ENCODE assay signal across 28 cellular contexts in the genomic region with DNA sequence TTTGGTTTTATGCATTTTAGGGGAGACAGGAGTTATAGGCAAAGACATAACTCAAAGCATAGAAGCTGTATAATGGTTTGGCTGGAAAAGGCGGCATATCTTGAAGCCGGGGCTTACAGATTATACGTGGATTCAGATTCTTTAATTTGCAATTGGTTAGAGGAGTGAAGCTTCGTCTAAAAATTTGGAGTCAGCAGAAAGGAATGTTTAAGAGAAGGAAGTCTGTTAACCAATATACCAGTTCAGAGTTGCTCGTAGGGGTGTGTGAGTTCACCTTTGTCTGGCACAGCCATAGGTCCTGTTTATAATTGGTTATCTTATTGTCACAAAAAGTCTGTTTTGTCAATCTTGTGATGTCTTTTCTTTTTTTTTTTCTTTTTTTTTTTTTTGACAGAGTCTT. TPM values are rescaled to one million over a fixed set of nuclear protein-coding genes. Genes with fewer than 3 reads are reported as not detected.
A peak's percentile ranks its signal among the peaks of the same experiment; 100 is the strongest.
DNase-seq lines count a peak whose midpoint lies in the region; ATAC-seq, FAIRE-seq and TF ChIP-seq lines count a peak whose summit lies in the region.
"Had no signal": no experiment of that assay in that cellular context is flagged by ENCODE, and none has a peak within 500 bp of the region (broad histone marks: within the 10 kb centered on the region; RNA-seq: fewer than 3 reads in every experiment).

No MANE protein-coding gene starts in this region.

- H3K4me1 Mint-ChIP-seq in natural killer cell treated with Interleukin-12 subunit alpha and Interleukin-12 subunit beta and Interleukin-15 and Interleukin-18, amount 100 ng/mL, for 72 hours (ENCODE audit: low read depth in 2 of 2) = no peaks in the 10 kb centered on the region
- H3K4me1 Mint-ChIP-seq in natural killer cell = no peaks in the 10 kb centered on the region
- H3K4me1 Mint-ChIP-seq: activated CD4-positive, alpha-beta T cell treated with anti-CD3 and anti-CD28 coated beads for 36 hours; naive thymus-derived CD4-positive, alpha-beta T cell had no signal

- peak; percentile 2 for DNase-seq in natural killer cell treated with Interleukin-12 subunit alpha and Interleukin-12 subunit beta and Interleukin-15 and Interleukin-18, amount 100 ng/mL, for 72 hours (ENCODE audit: low spot score)
- DNase-seq in natural killer cell (no peak), RWPE1 (ENCODE audit: low spot score) (peak; percentile 87), fibroblast of pulmonary artery (ENCODE audit: low read depth) (peak; percentile 14), urothelium cell line (ENCODE audit: low spot score) (peak; percentile 54), NCI-H146 treated with DMSO at 0.1 percent for 48 hours (lab: John Stamatoyannopoulos, UW; ENCODE audit: unreplicated experiment) (no peak), ecto neural progenitor cell (ENCODE audit: low spot score) (no peak)
- DNase-seq in stimulated activated CD4-positive, alpha-beta T cell treated with anti-CD3 and anti-CD28 coated beads, Interleukin-2, amount 100 ng/mL, for 24 hours = no peak
- DNase-seq: activated CD4-positive, alpha-beta T cell treated with anti-CD3 and anti-CD28 coated beads for 36 hours; effector memory CD4-positive, alpha-beta T cell; Karpas-422; left colon; naive thymus-derived CD4-positive, alpha-beta T cell; NCI-H774; OCI-M1; right cardiac atrium; stimulated activated CD8-positive, alpha-beta memory T cell treated with anti-CD3 and anti-CD28 coated beads, Interleukin-4, amount 100 ng/mL, for 48 hours had no signal

- FAIRE-seq in urothelium cell line (lab: Jason Lieb, UNC) = no peak
- FAIRE-seq: D721Med had no signal

- H3K27ac Mint-ChIP-seq in natural killer cell treated with Interleukin-12 subunit alpha and Interleukin-12 subunit beta and Interleukin-15 and Interleukin-18, amount 100 ng/mL, for 72 hours = no peak overlapping the region
- H3K27ac Mint-ChIP-seq in natural killer cell = no peak overlapping the region
- H3K27ac Mint-ChIP-seq: activated CD4-positive, alpha-beta T cell treated with anti-CD3 and anti-CD28 coated beads for 36 hours; activated naive CD4-positive, alpha-beta T cell treated with anti-CD3 and anti-CD28 coated beads, Interleukin-2, amount 50 U/mL, for 72 hours; naive thymus-derived CD4-positive, alpha-beta T cell; T-helper 1 cell treated with Interleukin-12 subunit alpha and Interleukin-12 subunit beta and Interleukin-4 antibody, amounts not matched to agents 30 μg/mL and 1 μg/mL, for 36 hours had no signal

- CTCF ChIA-PET in RWPE1 (lab: Yijun Ruan, JAX) = interaction anchor here (0.7 to 0.8 kb wide), 2 partner anchors 24 to 103 kb away, joined by 4 to 5 read pairs; no protein-coding TSS in a partner anchor

- POLR2A ChIA-PET in RWPE1 (lab: Yijun Ruan, JAX; ENCODE audit: low non-redundant PET) = interaction anchor here (0.6 kb wide), 1 partner anchor 177 kb away, joined by 3 read pairs; no protein-coding TSS in a partner anchor

- peaks cover 19 to 23% of the 10 kb centered on the region in 2 donors for H3K27me3 Mint-ChIP-seq in natural killer cell treated with Interleukin-12 subunit alpha and Interleukin-12 subunit beta and Interleukin-15 and Interleukin-18, amount 100 ng/mL, for 72 hours
- peaks cover 10 to 34% of the 10 kb centered on the region in 2 donors for H3K27me3 Mint-ChIP-seq in natural killer cell (ENCODE audit: low read depth in 2 of 2)

- intact Hi-C loops in natural killer cell (cut with micrococcal nuclease) = no loop called here

- H3K4me3 ChIP-seq in fibroblast of pulmonary artery (replicated peaks; ENCODE audit: low read depth, low read length) = no peak overlapping the region
- H3K4me3 ChIP-seq: BLaER1 had no signal

- TF ChIP-seq CTCF in natural killer cell (IDR thresholded peaks at IDR 0.05) (no peak), RWPE1 (conservative IDR thresholded peaks at IDR 0.05; ENCODE audit: low read depth) (no peak), fibroblast of pulmonary artery (IDR thresholded peaks at IDR 0.05; ENCODE audit: low read length, missing control alignments) (no peak)

- H3K9me3 Mint-ChIP-seq in natural killer cell treated with Interleukin-12 subunit alpha and Interleukin-12 subunit beta and Interleukin-15 and Interleukin-18, amount 100 ng/mL, for 72 hours = no peaks in the 10 kb centered on the region
- H3K9me3 Mint-ChIP-seq in natural killer cell = no peaks in the 10 kb centered on the region
- H3K9me3 Mint-ChIP-seq: activated naive CD4-positive, alpha-beta T cell treated with anti-CD3 and anti-CD28 coated beads, Interleukin-2, amount 50 U/mL, for 72 hours; T-helper 1 cell treated with Interleukin-12 subunit alpha and Interleukin-12 subunit beta and Interleukin-4 antibody, amounts not matched to agents 30 μg/mL and 1 μg/mL, for 36 hours had no signal

- no peak overlapping the region for H3K27ac ChIP-seq in RWPE1
- H3K27ac ChIP-seq: BLaER1 had no signal

- ATAC-seq in natural killer cell treated with Interleukin-12 subunit alpha and Interleukin-12 subunit beta and Interleukin-15 and Interleukin-18, amount 100 ng/mL, for 72 hours = no peak
- no peak for ATAC-seq in natural killer cell
- ATAC-seq: activated CD4-positive, alpha-beta T cell treated with anti-CD3 and anti-CD28 coated beads for 36 hours; activated naive CD4-positive, alpha-beta T cell treated with anti-CD3 and anti-CD28 coated beads, Interleukin-2, amount 50 U/mL, for 72 hours; left colon; naive thymus-derived CD4-positive, alpha-beta T cell; right cardiac atrium had no signal

- no peaks in the 10 kb centered on the region for H3K36me3 Mint-ChIP-seq in natural killer cell treated with Interleukin-12 subunit alpha and Interleukin-12 subunit beta and Interleukin-15 and Interleukin-18, amount 100 ng/mL, for 72 hours
- H3K36me3 Mint-ChIP-seq in natural killer cell = no peaks in the 10 kb centered on the region
- H3K36me3 Mint-ChIP-seq: activated naive CD4-positive, alpha-beta T cell treated with anti-CD3 and anti-CD28 coated beads, Interleukin-2, amount 50 U/mL, for 72 hours; naive thymus-derived CD4-positive, alpha-beta T cell had no signal

- H3K4me3 Mint-ChIP-seq in natural killer cell treated with Interleukin-12 subunit alpha and Interleukin-12 subunit beta and Interleukin-15 and Interleukin-18, amount 100 ng/mL, for 72 hours = no peak overlapping the region
- H3K4me3 Mint-ChIP-seq in natural killer cell = no peak overlapping the region
- H3K4me3 Mint-ChIP-seq: activated CD4-positive, alpha-beta T cell treated with anti-CD3 and anti-CD28 coated beads for 36 hours; naive thymus-derived CD4-positive, alpha-beta T cell; T-helper 1 cell treated with Interleukin-12 subunit alpha and Interleukin-12 subunit beta and Interleukin-4 antibody, amounts not matched to agents 30 μg/mL and 1 μg/mL, for 36 hours had no signal

RNA-seq across cellular contexts. Expression of gene ARHGAP40, which starts 8.9 kb away (rescaled TPM):
- total RNA-seq in natural killer cell treated with Interleukin-12 subunit alpha and Interleukin-12 subunit beta and Interleukin-15 and Interleukin-18, amount 100 ng/mL, for 72 hours = not detected
- not detected for total RNA-seq in natural killer cell
- total RNA-seq: A673; activated CD4-positive, alpha-beta T cell treated with anti-CD3 and anti-CD28 coated beads for 36 hours; activated naive CD4-positive, alpha-beta T cell treated with anti-CD3 and anti-CD28 coated beads, Interleukin-2, amount 50 U/mL, for 72 hours; chondrocyte; glomerular endothelial cell; H4; left colon; naive thymus-derived CD4-positive, alpha-beta T cell; osteocyte; right cardiac atrium; subcutaneous adipose tissue had no signal

RNA-seq across cellular contexts. Expression of gene ADIG, which starts 29.5 kb away (rescaled TPM):
- under 1 TPM in 1 of 2 donors, not detected in 1; 0.89 TPM for total RNA-seq in natural killer cell treated with Interleukin-12 subunit alpha and Interleukin-12 subunit beta and Interleukin-15 and Interleukin-18, amount 100 ng/mL, for 72 hours
- not detected for total RNA-seq in natural killer cell
- total RNA-seq: A673; activated CD4-positive, alpha-beta T cell treated with anti-CD3 and anti-CD28 coated beads for 36 hours; activated naive CD4-positive, alpha-beta T cell treated with anti-CD3 and anti-CD28 coated beads, Interleukin-2, amount 50 U/mL, for 72 hours; chondrocyte; glomerular endothelial cell; H4; left colon; osteocyte; right cardiac atrium; subcutaneous adipose tissue; ureter had no signal

Comparison
In these comparisons a context has a peak if more than half of its experiments do, and no peak if none do; other contexts are left out.
1. DNase-seq: peak in natural killer cell treated with Interleukin-12 subunit alpha and Interleukin-12 subunit beta and Interleukin-15 and Interleukin-18, amount 100 ng/mL, for 72 hours (single experiment), RWPE1 (single experiment), fibroblast of pulmonary artery (single experiment) and urothelium cell line (single experiment); none in natural killer cell (single experiment), NCI-H146 treated with DMSO at 0.1 percent for 48 hours (single experiment), ecto neural progenitor cell (single experiment) and stimulated activated CD4-positive, alpha-beta T cell treated with anti-CD3 and anti-CD28 coated beads, Interleukin-2, amount 100 ng/mL, for 24 hours (0 of 2).